Comparison of ENCODE assay signal across 3 cellular contexts in the genomic region with DNA sequence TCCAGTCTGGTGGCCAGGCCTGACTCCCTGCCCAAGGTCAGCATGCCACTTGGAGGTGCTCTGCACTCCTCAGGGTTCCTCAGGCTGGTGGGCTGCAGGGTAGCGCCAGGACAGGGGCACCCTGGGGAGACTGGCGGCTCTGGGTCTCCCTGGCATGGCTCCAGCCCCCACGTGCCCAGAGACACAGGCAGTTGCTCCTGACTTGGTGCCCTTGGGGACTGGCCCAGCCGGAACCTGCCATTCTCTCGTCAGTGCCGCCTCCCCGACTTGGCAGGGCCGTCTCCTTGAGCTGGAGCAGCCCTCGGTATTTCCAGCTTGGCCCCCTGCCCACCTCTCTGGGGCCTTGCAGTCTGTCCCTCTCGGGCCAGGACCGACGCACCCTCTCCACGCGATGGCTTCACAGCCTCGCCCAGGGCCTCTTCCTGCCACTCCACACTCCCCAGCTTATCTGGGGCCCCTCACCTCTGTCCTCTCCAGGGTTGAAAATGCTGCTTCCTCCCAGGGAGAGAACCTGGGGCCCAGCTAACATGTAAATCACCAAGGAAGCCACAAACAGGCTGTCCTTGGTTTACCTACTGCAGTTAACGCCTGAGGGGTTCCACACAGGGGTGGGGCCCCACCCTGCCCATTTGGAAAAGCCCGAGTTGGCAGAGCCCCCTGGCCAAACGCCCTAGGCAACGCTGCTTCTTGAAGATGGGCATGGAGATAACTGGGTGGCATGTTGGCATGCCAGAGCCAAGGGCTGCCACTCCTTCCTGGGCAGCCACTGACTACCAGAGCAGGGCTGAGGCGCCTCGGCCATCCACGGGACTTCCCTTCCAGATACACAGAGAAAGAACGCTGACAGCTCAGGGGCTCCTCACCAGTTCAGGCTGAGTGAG.
TF ChIP-seq lines count a peak whose summit lies in the region.

No MANE protein-coding gene starts in this region.

TF ChIP-seq in liver, 16 proteins besides CTCF, POLR2A, EP300 and RAD21:
- peak; percentile 7 for TF ChIP-seq SP1 (IDR thresholded peaks at IDR 0.05)
- no peak for TF ChIP-seq FOXA2 (IDR thresholded peaks at IDR 0.05)
- TF ChIP-seq HNF4A (conservative IDR thresholded peaks at IDR 0.05): no peak
- peak; percentile 45 for TF ChIP-seq NR2F2 (IDR thresholded peaks at IDR 0.05)

TF ChIP-seq in HepG2, 621 proteins besides CTCF, POLR2A, EP300 and RAD21:
- TF ChIP-seq, protein P1, sequence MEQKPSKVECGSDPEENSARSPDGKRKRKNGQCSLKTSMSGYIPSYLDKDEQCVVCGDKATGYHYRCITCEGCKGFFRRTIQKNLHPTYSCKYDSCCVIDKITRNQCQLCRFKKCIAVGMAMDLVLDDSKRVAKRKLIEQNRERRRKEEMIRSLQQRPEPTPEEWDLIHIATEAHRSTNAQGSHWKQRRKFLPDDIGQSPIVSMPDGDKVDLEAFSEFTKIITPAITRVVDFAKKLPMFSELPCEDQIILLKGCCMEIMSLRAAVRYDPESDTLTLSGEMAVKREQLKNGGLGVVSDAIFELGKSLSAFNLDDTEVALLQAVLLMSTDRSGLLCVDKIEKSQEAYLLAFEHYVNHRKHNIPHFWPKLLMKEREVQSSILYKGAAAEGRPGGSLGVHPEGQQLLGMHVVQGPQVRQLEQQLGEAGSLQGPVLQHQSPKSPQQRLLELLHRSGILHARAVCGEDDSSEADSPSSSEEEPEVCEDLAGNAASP (CRISPR knock-in tag; IDR thresholded peaks at IDR 0.05; ENCODE audit: borderline replicate concordance): no peak
- TF ChIP-seq, protein P2, sequence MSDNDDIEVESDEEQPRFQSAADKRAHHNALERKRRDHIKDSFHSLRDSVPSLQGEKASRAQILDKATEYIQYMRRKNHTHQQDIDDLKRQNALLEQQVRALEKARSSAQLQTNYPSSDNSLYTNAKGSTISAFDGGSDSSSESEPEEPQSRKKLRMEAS (IDR thresholded peaks at IDR 0.05): no peak
- no peak for TF ChIP-seq ZNF614 (CRISPR knock-in tag; IDR thresholded peaks at IDR 0.05; ENCODE audit: borderline replicate concordance)
- TF ChIP-seq MED8 (CRISPR knock-in tag; IDR thresholded peaks at IDR 0.05; ENCODE audit: insufficient replicate concordance): no peak
- TF ChIP-seq, protein P3, sequence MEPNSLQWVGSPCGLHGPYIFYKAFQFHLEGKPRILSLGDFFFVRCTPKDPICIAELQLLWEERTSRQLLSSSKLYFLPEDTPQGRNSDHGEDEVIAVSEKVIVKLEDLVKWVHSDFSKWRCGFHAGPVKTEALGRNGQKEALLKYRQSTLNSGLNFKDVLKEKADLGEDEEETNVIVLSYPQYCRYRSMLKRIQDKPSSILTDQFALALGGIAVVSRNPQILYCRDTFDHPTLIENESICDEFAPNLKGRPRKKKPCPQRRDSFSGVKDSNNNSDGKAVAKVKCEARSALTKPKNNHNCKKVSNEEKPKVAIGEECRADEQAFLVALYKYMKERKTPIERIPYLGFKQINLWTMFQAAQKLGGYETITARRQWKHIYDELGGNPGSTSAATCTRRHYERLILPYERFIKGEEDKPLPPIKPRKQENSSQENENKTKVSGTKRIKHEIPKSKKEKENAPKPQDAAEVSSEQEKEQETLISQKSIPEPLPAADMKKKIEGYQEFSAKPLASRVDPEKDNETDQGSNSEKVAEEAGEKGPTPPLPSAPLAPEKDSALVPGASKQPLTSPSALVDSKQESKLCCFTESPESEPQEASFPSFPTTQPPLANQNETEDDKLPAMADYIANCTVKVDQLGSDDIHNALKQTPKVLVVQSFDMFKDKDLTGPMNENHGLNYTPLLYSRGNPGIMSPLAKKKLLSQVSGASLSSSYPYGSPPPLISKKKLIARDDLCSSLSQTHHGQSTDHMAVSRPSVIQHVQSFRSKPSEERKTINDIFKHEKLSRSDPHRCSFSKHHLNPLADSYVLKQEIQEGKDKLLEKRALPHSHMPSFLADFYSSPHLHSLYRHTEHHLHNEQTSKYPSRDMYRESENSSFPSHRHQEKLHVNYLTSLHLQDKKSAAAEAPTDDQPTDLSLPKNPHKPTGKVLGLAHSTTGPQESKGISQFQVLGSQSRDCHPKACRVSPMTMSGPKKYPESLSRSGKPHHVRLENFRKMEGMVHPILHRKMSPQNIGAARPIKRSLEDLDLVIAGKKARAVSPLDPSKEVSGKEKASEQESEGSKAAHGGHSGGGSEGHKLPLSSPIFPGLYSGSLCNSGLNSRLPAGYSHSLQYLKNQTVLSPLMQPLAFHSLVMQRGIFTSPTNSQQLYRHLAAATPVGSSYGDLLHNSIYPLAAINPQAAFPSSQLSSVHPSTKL (CRISPR knock-in tag; IDR thresholded peaks at IDR 0.05): no peak
- TF ChIP-seq ZNF292 (CRISPR knock-in tag; IDR thresholded peaks at IDR 0.05; ENCODE audit: borderline replicate concordance, low read depth): no peak
- TF ChIP-seq MYC (CRISPR knock-in tag; IDR thresholded peaks at IDR 0.05; ENCODE audit: borderline replicate concordance): no peak
- no peak for TF ChIP-seq ZNF782 (CRISPR knock-in tag; IDR thresholded peaks at IDR 0.05; ENCODE audit: borderline replicate concordance)
- TF ChIP-seq ZBTB1 (CRISPR knock-in tag; IDR thresholded peaks at IDR 0.05; ENCODE audit: borderline replicate concordance): no peak
- no peak for TF ChIP-seq SRY (CRISPR knock-in tag; IDR thresholded peaks at IDR 0.05)
- no peak for TF ChIP-seq RARA (CRISPR knock-in tag; IDR thresholded peaks at IDR 0.05)
- TF ChIP-seq ZNF124 (CRISPR knock-in tag; IDR thresholded peaks at IDR 0.05): no peak
- no peak for TF ChIP-seq ATRX (CRISPR knock-in tag; IDR thresholded peaks at IDR 0.05; ENCODE audit: borderline replicate concordance)
- TF ChIP-seq ZFP36L1 (CRISPR knock-in tag; IDR thresholded peaks at IDR 0.05): no peak
- no peak for TF ChIP-seq ZNF550 (CRISPR knock-in tag; IDR thresholded peaks at IDR 0.05; ENCODE audit: borderline replicate concordance)
- no peak for TF ChIP-seq MBD4 (IDR thresholded peaks at IDR 0.05; ENCODE audit: borderline replicate concordance, low read length)
- TF ChIP-seq KLF13 (CRISPR knock-in tag; IDR thresholded peaks at IDR 0.05): no peak
- TF ChIP-seq ATAD3A (CRISPR knock-in tag; IDR thresholded peaks at IDR 0.05): no peak
- TF ChIP-seq, protein P4, sequence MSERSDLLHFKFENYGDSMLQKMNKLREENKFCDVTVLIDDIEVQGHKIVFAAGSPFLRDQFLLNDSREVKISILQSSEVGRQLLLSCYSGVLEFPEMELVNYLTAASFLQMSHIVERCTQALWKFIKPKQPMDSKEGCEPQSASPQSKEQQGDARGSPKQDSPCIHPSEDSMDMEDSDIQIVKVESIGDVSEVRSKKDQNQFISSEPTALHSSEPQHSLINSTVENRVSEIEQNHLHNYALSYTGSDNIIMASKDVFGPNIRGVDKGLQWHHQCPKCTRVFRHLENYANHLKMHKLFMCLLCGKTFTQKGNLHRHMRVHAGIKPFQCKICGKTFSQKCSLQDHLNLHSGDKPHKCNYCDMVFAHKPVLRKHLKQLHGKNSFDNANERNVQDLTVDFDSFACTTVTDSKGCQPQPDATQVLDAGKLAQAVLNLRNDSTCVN (CRISPR knock-in tag; IDR thresholded peaks at IDR 0.05; ENCODE audit: borderline replicate concordance): no peak
- no peak for TF ChIP-seq MTF1 (CRISPR knock-in tag; IDR thresholded peaks at IDR 0.05)

TF ChIP-seq in GM23338, 12 proteins besides CTCF, POLR2A, EP300 and RAD21:
- TF ChIP-seq POLR2AphosphoS5 (IDR thresholded peaks at IDR 0.05; ENCODE audit: low read depth) (no peak), ZNF114 (CRISPR knock-in tag; IDR thresholded peaks at IDR 0.05) (no peak), STAT1 (IDR thresholded peaks at IDR 0.05; ENCODE audit: unreplicated experiment) (no peak), EZH2phosphoT487 (IDR thresholded peaks at IDR 0.05; ENCODE audit: unreplicated experiment) (no peak), JUNB (IDR thresholded peaks at IDR 0.05; ENCODE audit: unreplicated experiment) (no peak), NANOG (IDR thresholded peaks at IDR 0.05; ENCODE audit: borderline replicate concordance) (no peak), CREB1 (CRISPR knock-in tag; IDR thresholded peaks at IDR 0.05; ENCODE audit: low read depth) (no peak)
- TF ChIP-seq, protein P5, sequence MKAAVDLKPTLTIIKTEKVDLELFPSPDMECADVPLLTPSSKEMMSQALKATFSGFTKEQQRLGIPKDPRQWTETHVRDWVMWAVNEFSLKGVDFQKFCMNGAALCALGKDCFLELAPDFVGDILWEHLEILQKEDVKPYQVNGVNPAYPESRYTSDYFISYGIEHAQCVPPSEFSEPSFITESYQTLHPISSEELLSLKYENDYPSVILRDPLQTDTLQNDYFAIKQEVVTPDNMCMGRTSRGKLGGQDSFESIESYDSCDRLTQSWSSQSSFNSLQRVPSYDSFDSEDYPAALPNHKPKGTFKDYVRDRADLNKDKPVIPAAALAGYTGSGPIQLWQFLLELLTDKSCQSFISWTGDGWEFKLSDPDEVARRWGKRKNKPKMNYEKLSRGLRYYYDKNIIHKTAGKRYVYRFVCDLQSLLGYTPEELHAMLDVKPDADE (IDR thresholded peaks at IDR 0.05): no peak
- TF ChIP-seq, protein P6, sequence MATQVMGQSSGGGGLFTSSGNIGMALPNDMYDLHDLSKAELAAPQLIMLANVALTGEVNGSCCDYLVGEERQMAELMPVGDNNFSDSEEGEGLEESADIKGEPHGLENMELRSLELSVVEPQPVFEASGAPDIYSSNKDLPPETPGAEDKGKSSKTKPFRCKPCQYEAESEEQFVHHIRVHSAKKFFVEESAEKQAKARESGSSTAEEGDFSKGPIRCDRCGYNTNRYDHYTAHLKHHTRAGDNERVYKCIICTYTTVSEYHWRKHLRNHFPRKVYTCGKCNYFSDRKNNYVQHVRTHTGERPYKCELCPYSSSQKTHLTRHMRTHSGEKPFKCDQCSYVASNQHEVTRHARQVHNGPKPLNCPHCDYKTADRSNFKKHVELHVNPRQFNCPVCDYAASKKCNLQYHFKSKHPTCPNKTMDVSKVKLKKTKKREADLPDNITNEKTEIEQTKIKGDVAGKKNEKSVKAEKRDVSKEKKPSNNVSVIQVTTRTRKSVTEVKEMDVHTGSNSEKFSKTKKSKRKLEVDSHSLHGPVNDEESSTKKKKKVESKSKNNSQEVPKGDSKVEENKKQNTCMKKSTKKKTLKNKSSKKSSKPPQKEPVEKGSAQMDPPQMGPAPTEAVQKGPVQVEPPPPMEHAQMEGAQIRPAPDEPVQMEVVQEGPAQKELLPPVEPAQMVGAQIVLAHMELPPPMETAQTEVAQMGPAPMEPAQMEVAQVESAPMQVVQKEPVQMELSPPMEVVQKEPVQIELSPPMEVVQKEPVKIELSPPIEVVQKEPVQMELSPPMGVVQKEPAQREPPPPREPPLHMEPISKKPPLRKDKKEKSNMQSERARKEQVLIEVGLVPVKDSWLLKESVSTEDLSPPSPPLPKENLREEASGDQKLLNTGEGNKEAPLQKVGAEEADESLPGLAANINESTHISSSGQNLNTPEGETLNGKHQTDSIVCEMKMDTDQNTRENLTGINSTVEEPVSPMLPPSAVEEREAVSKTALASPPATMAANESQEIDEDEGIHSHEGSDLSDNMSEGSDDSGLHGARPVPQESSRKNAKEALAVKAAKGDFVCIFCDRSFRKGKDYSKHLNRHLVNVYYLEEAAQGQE (IDR thresholded peaks at IDR 0.05; ENCODE audit: unreplicated experiment): no peak
- TF ChIP-seq, protein P7, sequence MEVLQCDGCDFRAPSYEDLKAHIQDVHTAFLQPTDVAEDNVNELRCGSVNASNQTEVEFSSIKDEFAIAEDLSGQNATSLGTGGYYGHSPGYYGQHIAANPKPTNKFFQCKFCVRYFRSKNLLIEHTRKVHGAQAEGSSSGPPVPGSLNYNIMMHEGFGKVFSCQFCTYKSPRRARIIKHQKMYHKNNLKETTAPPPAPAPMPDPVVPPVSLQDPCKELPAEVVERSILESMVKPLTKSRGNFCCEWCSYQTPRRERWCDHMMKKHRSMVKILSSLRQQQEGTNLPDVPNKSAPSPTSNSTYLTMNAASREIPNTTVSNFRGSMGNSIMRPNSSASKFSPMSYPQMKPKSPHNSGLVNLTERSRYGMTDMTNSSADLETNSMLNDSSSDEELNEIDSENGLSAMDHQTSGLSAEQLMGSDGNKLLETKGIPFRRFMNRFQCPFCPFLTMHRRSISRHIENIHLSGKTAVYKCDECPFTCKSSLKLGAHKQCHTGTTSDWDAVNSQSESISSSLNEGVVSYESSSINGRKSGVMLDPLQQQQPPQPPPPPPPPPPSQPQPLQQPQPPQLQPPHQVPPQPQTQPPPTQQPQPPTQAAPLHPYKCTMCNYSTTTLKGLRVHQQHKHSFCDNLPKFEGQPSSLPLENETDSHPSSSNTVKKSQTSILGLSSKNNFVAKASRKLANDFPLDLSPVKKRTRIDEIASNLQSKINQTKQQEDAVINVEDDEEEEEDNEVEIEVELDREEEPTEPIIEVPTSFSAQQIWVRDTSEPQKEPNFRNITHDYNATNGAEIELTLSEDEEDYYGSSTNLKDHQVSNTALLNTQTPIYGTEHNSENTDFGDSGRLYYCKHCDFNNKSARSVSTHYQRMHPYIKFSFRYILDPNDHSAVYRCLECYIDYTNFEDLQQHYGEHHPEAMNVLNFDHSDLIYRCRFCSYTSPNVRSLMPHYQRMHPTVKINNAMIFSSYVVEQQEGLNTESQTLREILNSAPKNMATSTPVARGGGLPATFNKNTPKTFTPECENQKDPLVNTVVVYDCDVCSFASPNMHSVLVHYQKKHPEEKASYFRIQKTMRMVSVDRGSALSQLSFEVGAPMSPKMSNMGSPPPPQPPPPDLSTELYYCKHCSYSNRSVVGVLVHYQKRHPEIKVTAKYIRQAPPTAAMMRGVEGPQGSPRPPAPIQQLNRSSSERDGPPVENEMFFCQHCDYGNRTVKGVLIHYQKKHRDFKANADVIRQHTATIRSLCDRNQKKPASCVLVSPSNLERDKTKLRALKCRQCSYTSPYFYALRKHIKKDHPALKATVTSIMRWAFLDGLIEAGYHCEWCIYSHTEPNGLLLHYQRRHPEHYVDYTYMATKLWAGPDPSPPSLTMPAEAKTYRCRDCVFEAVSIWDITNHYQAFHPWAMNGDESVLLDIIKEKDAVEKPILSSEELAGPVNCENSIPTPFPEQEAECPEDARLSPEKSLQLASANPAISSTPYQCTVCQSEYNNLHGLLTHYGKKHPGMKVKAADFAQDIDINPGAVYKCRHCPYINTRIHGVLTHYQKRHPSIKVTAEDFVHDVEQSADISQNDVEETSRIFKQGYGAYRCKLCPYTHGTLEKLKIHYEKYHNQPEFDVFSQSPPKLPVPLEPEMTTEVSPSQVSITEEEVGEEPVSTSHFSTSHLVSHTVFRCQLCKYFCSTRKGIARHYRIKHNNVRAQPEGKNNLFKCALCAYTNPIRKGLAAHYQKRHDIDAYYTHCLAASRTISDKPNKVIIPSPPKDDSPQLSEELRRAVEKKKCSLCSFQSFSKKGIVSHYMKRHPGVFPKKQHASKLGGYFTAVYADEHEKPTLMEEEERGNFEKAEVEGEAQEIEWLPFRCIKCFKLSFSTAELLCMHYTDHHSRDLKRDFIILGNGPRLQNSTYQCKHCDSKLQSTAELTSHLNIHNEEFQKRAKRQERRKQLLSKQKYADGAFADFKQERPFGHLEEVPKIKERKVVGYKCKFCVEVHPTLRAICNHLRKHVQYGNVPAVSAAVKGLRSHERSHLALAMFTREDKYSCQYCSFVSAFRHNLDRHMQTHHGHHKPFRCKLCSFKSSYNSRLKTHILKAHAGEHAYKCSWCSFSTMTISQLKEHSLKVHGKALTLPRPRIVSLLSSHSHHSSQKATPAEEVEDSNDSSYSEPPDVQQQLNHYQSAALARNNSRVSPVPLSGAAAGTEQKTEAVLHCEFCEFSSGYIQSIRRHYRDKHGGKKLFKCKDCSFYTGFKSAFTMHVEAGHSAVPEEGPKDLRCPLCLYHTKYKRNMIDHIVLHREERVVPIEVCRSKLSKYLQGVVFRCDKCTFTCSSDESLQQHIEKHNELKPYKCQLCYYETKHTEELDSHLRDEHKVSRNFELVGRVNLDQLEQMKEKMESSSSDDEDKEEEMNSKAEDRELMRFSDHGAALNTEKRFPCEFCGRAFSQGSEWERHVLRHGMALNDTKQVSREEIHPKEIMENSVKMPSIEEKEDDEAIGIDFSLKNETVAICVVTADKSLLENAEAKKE (CRISPR knock-in tag; IDR thresholded peaks at IDR 0.05): no peak
